Comparison of ENCODE assay signal across 8 cellular contexts in the genomic region with DNA sequence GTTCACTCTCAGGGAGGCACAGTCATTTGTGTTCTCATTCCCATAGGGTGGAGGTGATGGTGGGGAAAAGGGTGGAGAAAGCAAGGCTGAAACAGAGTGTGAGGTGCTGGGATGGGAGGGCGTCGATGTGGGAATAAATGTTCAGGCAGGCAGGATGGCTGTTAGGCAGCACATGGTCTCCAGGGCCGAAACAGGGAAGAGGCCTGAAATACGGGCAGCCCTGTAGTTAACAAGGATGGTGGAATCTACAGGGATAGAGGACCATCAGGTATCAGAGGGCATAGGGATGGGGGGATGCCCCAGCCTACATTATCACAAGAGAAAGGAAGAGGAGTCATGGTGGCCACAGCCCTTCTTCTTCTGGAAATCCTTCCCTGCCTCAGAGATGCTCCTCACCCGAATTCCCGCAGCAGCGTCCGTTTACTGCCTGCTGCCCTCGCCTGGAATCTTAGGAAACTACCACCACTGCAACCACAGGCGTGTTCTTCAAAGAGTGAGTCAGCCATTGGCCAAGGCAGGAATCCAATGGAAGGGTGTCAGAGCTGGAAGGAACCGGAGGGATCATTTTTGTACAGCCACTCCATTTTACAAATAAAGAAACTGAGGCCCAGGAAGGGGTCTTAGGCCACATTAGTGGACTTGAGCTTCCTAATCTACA. TPM values are rescaled to one million over a fixed set of nuclear protein-coding genes. Genes with fewer than 3 reads are reported as not detected.
DNase-seq lines count a peak whose midpoint lies in the region; ATAC-seq and TF ChIP-seq lines count a peak whose summit lies in the region.

No MANE protein-coding gene starts in this region.

- H3K4me3 Mint-ChIP-seq in CD4-positive, CD25-positive, alpha-beta regulatory T cell, result no peak overlapping the region
- no peak overlapping the region for H3K4me3 Mint-ChIP-seq in MCF 10A (ENCODE audit: unreplicated experiment)
- H3K4me3 Mint-ChIP-seq in activated CD4-positive, alpha-beta memory T cell treated with anti-CD3 and anti-CD28 coated beads, Interleukin-2, amount 10 ng/mL, durations not matched to agents 7 days and 5 days, result no peak overlapping the region

- H3K4me1 ChIP-seq in CD4-positive, CD25-positive, alpha-beta regulatory T cell (ENCODE audit: control insufficient read depth, insufficient read depth, low read length, poor library complexity, severe bottlenecking), result no peaks in the 10 kb centered on the region
- H3K4me1 ChIP-seq in tibial artery, result peaks cover 0 to 16% (median 8%) of the 10 kb centered on the region in 4 donors

- H3K27me3 ChIP-seq in CD4-positive, CD25-positive, alpha-beta regulatory T cell (ENCODE audit: control insufficient read depth, insufficient read depth, low read length), result peaks cover 11% of the 10 kb centered on the region
- H3K27me3 ChIP-seq in MG63, result no peaks in the 10 kb centered on the region
- H3K27me3 ChIP-seq in tibial artery, result no peaks in the 10 kb centered on the region

- no peak for DNase-seq in CD4-positive, CD25-positive, alpha-beta regulatory T cell
- DNase-seq in MG63 (peak; percentile 70), MCF 10A (ENCODE audit: unreplicated experiment) (peak; percentile 88), kidney glomerular epithelial cell (lab: John Stamatoyannopoulos, UW) (peak; percentile 67), tibial artery (peak; percentile 73 to 85), NCI-H2081 treated with DMSO at 0.1 percent for 48 hours (lab: John Stamatoyannopoulos, UW) (no peak)
- no peak for DNase-seq in activated CD4-positive, alpha-beta memory T cell treated with anti-CD3 and anti-CD28 coated beads, Interleukin-2, amount 10 ng/mL, durations not matched to agents 7 days and 5 days

- H3K36me3 Mint-ChIP-seq in CD4-positive, CD25-positive, alpha-beta regulatory T cell, result no peaks in the 10 kb centered on the region
- H3K36me3 Mint-ChIP-seq in MCF 10A (ENCODE audit: insufficient read depth, unreplicated experiment), result no peaks in the 10 kb centered on the region
- no peaks in the 10 kb centered on the region for H3K36me3 Mint-ChIP-seq in activated CD4-positive, alpha-beta memory T cell treated with anti-CD3 and anti-CD28 coated beads, Interleukin-2, amount 10 ng/mL, durations not matched to agents 7 days and 5 days (ENCODE audit: low read depth)

- H3K9me3 ChIP-seq in CD4-positive, CD25-positive, alpha-beta regulatory T cell (ENCODE audit: control insufficient read depth in 2 of 2, low read length in 2 of 2), result no peaks in the 10 kb centered on the region
- H3K9me3 ChIP-seq in MG63 (no peaks in the 10 kb centered on the region), tibial artery (no peaks in the 10 kb centered on the region)

- intact Hi-C loops in MCF 10A (cut with micrococcal nuclease) (loop anchor here (1.0 kb wide), 1 partner anchor 194 kb away; no protein-coding TSS in a partner anchor), tibial artery (cut with DNase I; ENCODE audit: low total_unique reads) (loop anchor here (5.0 kb wide), 1 partner anchor 193 kb away; no protein-coding TSS in a partner anchor)

- CTCF ChIA-PET in MCF 10A (lab: Yijun Ruan, JAX), result interaction anchor here (0.6 to 12.0 kb wide), 33 partner anchors 8 to 393 kb away, joined by 3 to 262 read pairs (median 4); a partner anchor contains a TSS
- CTCF ChIA-PET in activated CD4-positive, alpha-beta memory T cell treated with anti-CD3 and anti-CD28 coated beads, Interleukin-2, amount 10 ng/mL, durations not matched to agents 7 days and 5 days (lab: Charles Lee), result no interaction called here

- no peak overlapping the region for H3K4me3 ChIP-seq in CD4-positive, CD25-positive, alpha-beta regulatory T cell (ENCODE audit: low read depth, low read length)
- no peak overlapping the region for H3K4me3 ChIP-seq in MG63
- no peak overlapping the region for H3K4me3 ChIP-seq in tibial artery

- H3K9me3 Mint-ChIP-seq in CD4-positive, CD25-positive, alpha-beta regulatory T cell, result no peaks in the 10 kb centered on the region
- H3K9me3 Mint-ChIP-seq in MCF 10A (ENCODE audit: unreplicated experiment), result no peaks in the 10 kb centered on the region
- H3K9me3 Mint-ChIP-seq in activated CD4-positive, alpha-beta memory T cell treated with anti-CD3 and anti-CD28 coated beads, Interleukin-2, amount 10 ng/mL, durations not matched to agents 7 days and 5 days, result no peaks in the 10 kb centered on the region

- ATAC-seq in CD4-positive, CD25-positive, alpha-beta regulatory T cell (ENCODE audit: low read depth in 2 of 2), result no peak
- ATAC-seq in HG02884 (IDR thresholded peaks at IDR 0.05; ENCODE audit: unreplicated experiment), result no peak

- peaks cover 0 to 14% (median 0%) of the 10 kb centered on the region in 4 donors for H3K4me1 Mint-ChIP-seq in CD4-positive, CD25-positive, alpha-beta regulatory T cell
- H3K4me1 Mint-ChIP-seq in MCF 10A (ENCODE audit: insufficient read depth, unreplicated experiment), result peaks cover 9% of the 10 kb centered on the region
- H3K4me1 Mint-ChIP-seq in activated CD4-positive, alpha-beta memory T cell treated with anti-CD3 and anti-CD28 coated beads, Interleukin-2, amount 10 ng/mL, durations not matched to agents 7 days and 5 days, result no peaks in the 10 kb centered on the region

- no peaks in the 10 kb centered on the region for H3K36me3 ChIP-seq in CD4-positive, CD25-positive, alpha-beta regulatory T cell (ENCODE audit: control insufficient read depth, insufficient read depth, low read length)
- H3K36me3 ChIP-seq in MG63 (no peaks in the 10 kb centered on the region), tibial artery (no peaks in the 10 kb centered on the region)

- peak overlapping the region in 2 of 3 donors; percentile 68 to 74 for H3K27ac Mint-ChIP-seq in CD4-positive, CD25-positive, alpha-beta regulatory T cell
- H3K27ac Mint-ChIP-seq in MCF 10A (ENCODE audit: low read depth, unreplicated experiment), result no peak overlapping the region
- H3K27ac Mint-ChIP-seq in activated CD4-positive, alpha-beta memory T cell treated with anti-CD3 and anti-CD28 coated beads, Interleukin-2, amount 10 ng/mL, durations not matched to agents 7 days and 5 days, result no peak overlapping the region

- H3K27ac ChIP-seq in CD4-positive, CD25-positive, alpha-beta regulatory T cell (ENCODE audit: insufficient read depth, low read length, poor library complexity, severe bottlenecking), result no peak overlapping the region
- H3K27ac ChIP-seq in tibial artery, result no peak overlapping the region

- BruUV-seq in MCF 10A (replicated peaks; lab: Mats Ljungman, UMichigan), result no TSS peak

- peaks cover 18% of the 10 kb centered on the region for H3K27me3 Mint-ChIP-seq in CD4-positive, CD25-positive, alpha-beta regulatory T cell
- peaks cover 12% of the 10 kb centered on the region for H3K27me3 Mint-ChIP-seq in MCF 10A (ENCODE audit: insufficient read depth, unreplicated experiment)
- H3K27me3 Mint-ChIP-seq in activated CD4-positive, alpha-beta memory T cell treated with anti-CD3 and anti-CD28 coated beads, Interleukin-2, amount 10 ng/mL, durations not matched to agents 7 days and 5 days, result peaks cover 6% of the 10 kb centered on the region

- POLR2A ChIA-PET in MCF 10A (lab: Yijun Ruan, JAX), result interaction anchor here (0.7 to 3.7 kb wide), 3 partner anchors 135 to 207 kb away, joined by 3 to 20 read pairs (median 3); no protein-coding TSS in a partner anchor
- POLR2A ChIA-PET in activated CD4-positive, alpha-beta memory T cell treated with anti-CD3 and anti-CD28 coated beads, Interleukin-2, amount 10 ng/mL, durations not matched to agents 7 days and 5 days (lab: Charles Lee), result no interaction called here

- peak; percentile 66 for TF ChIP-seq CTCF in MCF 10A (IDR thresholded peaks at IDR 0.05; ENCODE audit: unreplicated experiment)
- TF ChIP-seq CTCF in tibial artery (IDR thresholded peaks at IDR 0.05), result peak; percentile 65 to 66

RNA-seq across cellular contexts. Expression of a gene that starts 49.7 kb away (rescaled TPM):
- 2.0 TPM for total RNA-seq in CD4-positive, CD25-positive, alpha-beta regulatory T cell
- polyA plus RNA-seq in CD4-positive, CD25-positive, alpha-beta regulatory T cell, result 1 to 10 TPM; 1.7 to 6.3 (median 4.1) TPM
- total RNA-seq in MG63 (2014; rRNA removed; shearing (Covaris generic); ENCODE audit: low replicate concordance), result 10.6 and 13.6 TPM in 2 replicates
- 6.2 and 7.3 TPM in 2 replicates for total RNA-seq in MCF 10A (2022)
- 1 to 10 TPM; 6.4 to 7.8 TPM for total RNA-seq in activated CD4-positive, alpha-beta memory T cell treated with anti-CD3 and anti-CD28 coated beads, Interleukin-2, amount 10 ng/mL, durations not matched to agents 7 days and 5 days

Comparison
In these comparisons a context has a peak if more than half of its experiments do, and no peak if none do; other contexts are left out.
1. DNase-seq: peak in MG63 (single experiment), MCF 10A (single experiment), kidney glomerular epithelial cell (single experiment) and tibial artery (2 of 2); none in CD4-positive, CD25-positive, alpha-beta regulatory T cell (0 of 3), activated CD4-positive, alpha-beta memory T cell treated with anti-CD3 and anti-CD28 coated beads, Interleukin-2, amount 10 ng/mL, durations not matched to agents 7 days and 5 days (single experiment) and NCI-H2081 treated with DMSO at 0.1 percent for 48 hours (single experiment).
2. H3K27ac Mint-ChIP-seq: peak in CD4-positive, CD25-positive, alpha-beta regulatory T cell (2 of 3); none in MCF 10A (single experiment) and activated CD4-positive, alpha-beta memory T cell treated with anti-CD3 and anti-CD28 coated beads, Interleukin-2, amount 10 ng/mL, durations not matched to agents 7 days and 5 days (single experiment).